ENCODE assay signal across 20 cellular contexts in the genomic region with DNA sequence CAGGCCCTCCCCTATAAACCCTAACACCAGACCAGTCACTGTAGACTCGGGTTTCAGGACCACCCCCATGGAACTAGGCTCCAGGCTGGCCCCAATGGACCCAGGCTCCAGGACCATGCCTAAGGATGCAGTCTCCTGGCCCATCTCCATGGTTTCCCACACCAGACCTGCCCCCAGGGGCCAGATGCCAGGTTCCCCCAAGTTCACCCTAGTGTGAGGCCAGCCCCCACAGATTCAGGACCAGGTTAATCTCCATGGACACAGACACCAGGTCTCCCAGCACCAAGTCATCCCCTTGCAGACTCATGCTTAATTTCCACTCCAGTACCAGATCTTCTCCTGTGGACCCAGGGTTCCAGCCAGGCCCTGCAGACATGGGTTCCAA.
A peak's percentile ranks its signal among the peaks of the same experiment; 100 is the strongest.
DNase-seq lines count a peak whose midpoint lies in the region; ATAC-seq, FAIRE-seq and TF ChIP-seq lines count a peak whose summit lies in the region.
"Had no signal": no experiment of that assay in that cellular context is flagged by ENCODE, and none has a peak within 500 bp of the region (broad histone marks: within the 10 kb centered on the region; RNA-seq: fewer than 3 reads in every experiment).

No MANE protein-coding gene starts in this region.

- no peaks in the 10 kb centered on the region for H3K36me3 ChIP-seq in mesenchymal stem cell (ENCODE audit: control insufficient read depth in 1 of 2, insufficient read depth in 2 of 2, low read depth in 1 of 2, low read length in 2 of 2)
- H3K36me3 ChIP-seq in kidney (ENCODE audit: control insufficient read depth in 1 of 2, insufficient read depth in 2 of 2, low read length in 2 of 2) = no peaks in the 10 kb centered on the region
- H3K36me3 ChIP-seq: BLaER1 treated with 17β-estradiol and CSF1 and Interleukin-3, amounts not matched to agents 10 nM and 100 nM had no signal

- H4K8ac ChIP-seq in mesenchymal stem cell (ENCODE audit: low read length) = no peak overlapping the region

- TF ChIP-seq CTCF in progenitor cell of endocrine pancreas (IDR thresholded peaks at IDR 0.05; ENCODE audit: unreplicated experiment) (no peak), kidney (IDR thresholded peaks at IDR 0.05; ENCODE audit: borderline replicate concordance, extremely low read depth, insufficient read depth) (no peak)

- H3K27ac Mint-ChIP-seq in activated CD8-positive, alpha-beta memory T cell treated with anti-CD3 and anti-CD28 coated beads, Interleukin-2, amount 10 ng/mL, durations not matched to agents 7 days and 5 days = no peak overlapping the region
- no peak overlapping the region for H3K27ac Mint-ChIP-seq in progenitor cell of endocrine pancreas
- H3K27ac Mint-ChIP-seq: B cell; CD8-positive, alpha-beta T cell had no signal

- ATAC-seq in activated CD8-positive, alpha-beta memory T cell treated with anti-CD3 and anti-CD28 coated beads, Interleukin-2, amount 10 ng/mL, durations not matched to agents 7 days and 5 days = no peak
- ATAC-seq: CD8-positive, alpha-beta T cell; GM12878 had no signal

- H3K9ac ChIP-seq in mesenchymal stem cell (ENCODE audit: low read length) (no peak overlapping the region), kidney (ENCODE audit: low read length in 2 of 2) (no peak overlapping the region)
- H3K9ac ChIP-seq: BLaER1 treated with 17β-estradiol and CSF1 and Interleukin-3, amounts not matched to agents 10 nM and 100 nM; GM23248 had no signal

- no peak overlapping the region for H3K4me2 ChIP-seq in mesenchymal stem cell (ENCODE audit: low read length, poor library complexity, severe bottlenecking)
- H3K4me2 ChIP-seq: BLaER1 treated with 17β-estradiol and CSF1 and Interleukin-3, amounts not matched to agents 10 nM and 100 nM had no signal

- no peak overlapping the region for H3K4me3 Mint-ChIP-seq in activated CD8-positive, alpha-beta memory T cell treated with anti-CD3 and anti-CD28 coated beads, Interleukin-2, amount 10 ng/mL, durations not matched to agents 7 days and 5 days
- H3K4me3 Mint-ChIP-seq in progenitor cell of endocrine pancreas (ENCODE audit: low read depth) = no peak overlapping the region
- H3K4me3 Mint-ChIP-seq: B cell; CD8-positive, alpha-beta T cell had no signal

- no peak overlapping the region for H2BK15ac ChIP-seq in mesenchymal stem cell (ENCODE audit: low read depth, poor library complexity, severe bottlenecking)

- 44% methylated on average over 1 of the region's 1 CpG for WGBS in mesenchymal stem cell

- H3K4me1 ChIP-seq in mesenchymal stem cell (ENCODE audit: control insufficient read depth, insufficient read depth, low read depth, low read length) (peaks cover 6% of the 10 kb centered on the region), kidney (ENCODE audit: control insufficient read depth in 1 of 2, insufficient read depth in 1 of 2, low read depth in 1 of 2, low read length in 2 of 2) (no peaks in the 10 kb centered on the region)
- H3K4me1 ChIP-seq: BLaER1 treated with 17β-estradiol and CSF1 and Interleukin-3, amounts not matched to agents 10 nM and 100 nM had no signal

- H3K27me3 ChIP-seq in mesenchymal stem cell (ENCODE audit: control insufficient read depth in 1 of 2, insufficient read depth in 1 of 2, low read length in 2 of 2) = peaks cover 1 to 5% of the 10 kb centered on the region in 2 experiments
- H3K27me3 ChIP-seq: BLaER1 treated with 17β-estradiol and CSF1 and Interleukin-3, amounts not matched to agents 10 nM and 100 nM had no signal

- H2BK120ac ChIP-seq in mesenchymal stem cell (ENCODE audit: low read depth, low read length) = no peak overlapping the region

- DNase-seq in activated CD8-positive, alpha-beta memory T cell treated with anti-CD3 and anti-CD28 coated beads, Interleukin-2, amount 10 ng/mL, durations not matched to agents 7 days and 5 days = peak; percentile 9
- DNase-seq in activated CD8-positive, alpha-beta memory T cell treated with anti-CD3 and anti-CD28 coated beads for 24 hours = no peak
- DNase-seq in AG20443 (ENCODE audit: low spot score) (peak; percentile 5), mesenchymal stem cell (no peak), progenitor cell of endocrine pancreas (ENCODE audit: low spot score, unreplicated experiment) (peak; percentile 6), NCI-H2081 (lab: John Stamatoyannopoulos, UW) (no peak), kidney tubule cell (ENCODE audit: low spot score) (no peak), kidney (no peak)
- DNase-seq: 8988T; CD8-positive, alpha-beta T cell; DMS 273 treated with DMSO at 0.1 percent for 48 hours; DMS53; DND-41; EL; GM23248; HCEC 1CT had no signal

- no peaks in the 10 kb centered on the region for H3K9me3 ChIP-seq in mesenchymal stem cell (ENCODE audit: control insufficient read depth, low read length)
- H3K9me3 ChIP-seq in kidney (ENCODE audit: control insufficient read depth in 1 of 2, low read length in 2 of 2) = no peaks in the 10 kb centered on the region
- H3K9me3 ChIP-seq: BLaER1 treated with 17β-estradiol and CSF1 and Interleukin-3, amounts not matched to agents 10 nM and 100 nM had no signal

- no peak overlapping the region for H2AFZ ChIP-seq in mesenchymal stem cell (ENCODE audit: low read depth, low read length)
- H2AFZ ChIP-seq: GM23248 had no signal

- no peak overlapping the region for H3K23ac ChIP-seq in mesenchymal stem cell (ENCODE audit: low read length in 2 of 2)

- H2BK12ac ChIP-seq in mesenchymal stem cell (ENCODE audit: low read length in 2 of 2) = no peak overlapping the region

- H3K79me1 ChIP-seq in mesenchymal stem cell (replicated peaks; ENCODE audit: low read length, poor library complexity, severe bottlenecking) = no peaks in the 10 kb centered on the region

- H3K4me3 ChIP-seq in mesenchymal stem cell (ENCODE audit: insufficient read depth in 1 of 2, low read depth in 1 of 2, low read length in 2 of 2) (no peak overlapping the region), kidney (ENCODE audit: low read length in 2 of 2) (no peak overlapping the region)
- H3K4me3 ChIP-seq: BLaER1 treated with 17β-estradiol and CSF1 and Interleukin-3, amounts not matched to agents 10 nM and 100 nM; GM12878; GM23248 had no signal

- H4K91ac ChIP-seq in mesenchymal stem cell (ENCODE audit: low read length) = no peak overlapping the region

- no peak for FAIRE-seq in kidney (lab: Jason Lieb, UNC)
- FAIRE-seq: GM12878, GM19239 had no signal

- no peak overlapping the region for H3K18ac ChIP-seq in mesenchymal stem cell (ENCODE audit: low read depth in 1 of 2, low read length in 2 of 2)

- CTCF ChIA-PET in activated CD8-positive, alpha-beta memory T cell treated with anti-CD3 and anti-CD28 coated beads, Interleukin-2, amount 10 ng/mL, durations not matched to agents 7 days and 5 days (lab: Charles Lee) = no interaction called here

- H2BK5ac ChIP-seq in mesenchymal stem cell (ENCODE audit: low read depth, low read length, poor library complexity, severe bottlenecking) = no peak overlapping the region

- H3K4me1 Mint-ChIP-seq in activated CD8-positive, alpha-beta memory T cell treated with anti-CD3 and anti-CD28 coated beads, Interleukin-2, amount 10 ng/mL, durations not matched to agents 7 days and 5 days = no peaks in the 10 kb centered on the region
- H3K4me1 Mint-ChIP-seq in progenitor cell of endocrine pancreas (ENCODE audit: low read depth) = peaks cover 16% of the 10 kb centered on the region
- H3K4me1 Mint-ChIP-seq: B cell had no signal

- H3K36me3 Mint-ChIP-seq in activated CD8-positive, alpha-beta memory T cell treated with anti-CD3 and anti-CD28 coated beads, Interleukin-2, amount 10 ng/mL, durations not matched to agents 7 days and 5 days = no peaks in the 10 kb centered on the region
- H3K36me3 Mint-ChIP-seq in progenitor cell of endocrine pancreas (ENCODE audit: insufficient read depth) = no peaks in the 10 kb centered on the region
- H3K36me3 Mint-ChIP-seq: CD8-positive, alpha-beta T cell had no signal

- intact Hi-C loops in kidney (cut with DNase I) = no loop called here

- no peak overlapping the region for H3K4ac ChIP-seq in mesenchymal stem cell (ENCODE audit: low read depth in 1 of 2, low read length in 2 of 2)

- H2AK5ac ChIP-seq in mesenchymal stem cell (ENCODE audit: low read length, severe bottlenecking) = peak overlapping the region; percentile 69

- H3K27ac ChIP-seq in mesenchymal stem cell (ENCODE audit: low read length, poor library complexity, severe bottlenecking) = no peak overlapping the region
- H3K27ac ChIP-seq in kidney (ENCODE audit: low read depth in 2 of 2, low read length in 2 of 2) = no peak overlapping the region
- H3K27ac ChIP-seq: BLaER1 treated with 17β-estradiol and CSF1 and Interleukin-3, amounts not matched to agents 10 nM and 100 nM; GM23248 had no signal

- peaks cover 49% of the 10 kb centered on the region for H3K27me3 Mint-ChIP-seq in activated CD8-positive, alpha-beta memory T cell treated with anti-CD3 and anti-CD28 coated beads, Interleukin-2, amount 10 ng/mL, durations not matched to agents 7 days and 5 days
- peaks cover 7% of the 10 kb centered on the region for H3K27me3 Mint-ChIP-seq in progenitor cell of endocrine pancreas

- H3K9me3 Mint-ChIP-seq in activated CD8-positive, alpha-beta memory T cell treated with anti-CD3 and anti-CD28 coated beads, Interleukin-2, amount 10 ng/mL, durations not matched to agents 7 days and 5 days (ENCODE audit: low read depth) = no peaks in the 10 kb centered on the region
- H3K9me3 Mint-ChIP-seq in progenitor cell of endocrine pancreas (ENCODE audit: low read depth) = no peaks in the 10 kb centered on the region
- H3K9me3 Mint-ChIP-seq: CD8-positive, alpha-beta T cell had no signal

- no peak overlapping the region for H3K14ac ChIP-seq in mesenchymal stem cell (ENCODE audit: low read length in 2 of 2)

Comparison
In these comparisons a context has a peak if more than half of its experiments do, and no peak if none do; other contexts are left out.
1. DNase-seq: peak in activated CD8-positive, alpha-beta memory T cell treated with anti-CD3 and anti-CD28 coated beads, Interleukin-2, amount 10 ng/mL, durations not matched to agents 7 days and 5 days (single experiment), AG20443 (single experiment) and progenitor cell of endocrine pancreas (single experiment); none in activated CD8-positive, alpha-beta memory T cell treated with anti-CD3 and anti-CD28 coated beads for 24 hours (single experiment), mesenchymal stem cell (single experiment), NCI-H2081 (0 of 2), kidney tubule cell (single experiment) and kidney (single experiment).